ENCODE assay signal across 8 cellular contexts in the genomic region with DNA sequence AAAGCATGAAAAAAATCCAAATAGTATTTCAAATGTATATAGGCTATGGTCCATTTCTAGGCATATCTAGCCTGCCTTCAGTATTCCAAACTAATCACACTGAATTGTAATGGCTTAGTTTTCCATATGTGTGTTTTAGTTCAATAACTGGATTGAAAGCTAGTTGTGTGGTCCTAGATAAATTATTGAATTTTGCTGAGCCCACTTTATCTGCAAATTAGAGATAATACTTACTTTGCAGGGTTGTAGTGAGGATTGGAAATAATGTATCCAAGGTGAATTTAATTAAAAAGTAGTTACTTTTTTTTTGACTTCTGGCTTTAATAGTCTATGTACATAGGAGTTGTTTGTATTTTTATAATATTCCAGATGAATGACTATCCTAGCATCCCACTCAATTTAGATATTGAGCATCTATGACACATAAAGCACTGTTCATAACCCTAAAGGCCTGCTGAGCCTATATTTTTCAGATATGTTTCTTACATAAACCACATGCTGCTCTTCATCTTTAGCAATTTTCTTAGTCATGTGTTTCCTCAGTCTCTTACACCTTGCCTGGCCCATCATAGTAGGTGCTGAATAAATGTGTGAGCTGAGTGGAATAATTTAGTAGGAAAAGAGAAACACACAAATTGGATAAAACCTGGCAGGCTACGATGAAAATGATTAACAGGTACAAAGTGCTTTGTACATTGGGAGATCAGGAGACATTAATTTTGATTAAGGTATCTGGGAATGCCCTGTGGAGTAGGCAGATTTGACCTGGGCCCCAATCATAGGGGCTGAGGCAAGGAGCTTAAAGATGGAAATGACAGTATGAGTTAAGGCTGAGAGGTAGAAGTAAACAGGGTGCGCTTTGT. TPM values are rescaled to one million over a fixed set of nuclear protein-coding genes. Genes with fewer than 3 reads are reported as not detected.
A peak's percentile ranks its signal among the peaks of the same experiment; 100 is the strongest.
DNase-seq lines count a peak whose midpoint lies in the region; ATAC-seq and TF ChIP-seq lines count a peak whose summit lies in the region.

No MANE protein-coding gene starts in this region.

- no peak for TF ChIP-seq POLR2A in thyroid gland (IDR thresholded peaks at IDR 0.05)

- peak overlapping the region; percentile 55 for H3K27ac ChIP-seq in layer of hippocampus (ENCODE audit: low read depth, low read length)
- H3K27ac ChIP-seq in thyroid gland: peak overlapping the region; percentile 28 to 87 (median 74)

- DNase-seq in activated T-cell treated with anti-CD3 and anti-CD28 coated beads, Interleukin-2, amount 50 U/mL, for 24 hours: no peak
- no peak for DNase-seq in activated T-cell treated with anti-CD3 and anti-CD28 coated beads for 4 hours
- no peak for DNase-seq in thyroid gland
- DNase-seq in NCI-H146 treated with DMSO at 0.1 percent for 48 hours (lab: John Stamatoyannopoulos, UW; ENCODE audit: unreplicated experiment): no peak
- DNase-seq in GM20000 (ENCODE audit: low spot score): no peak

- H3K9me3 Mint-ChIP-seq in activated T-cell treated with anti-CD3 and anti-CD28 coated beads, Interleukin-2, amount 50 U/mL, for 24 hours: no peaks in the 10 kb centered on the region
- H3K9me3 Mint-ChIP-seq in activated naive CD4-positive, alpha-beta T cell treated with anti-CD3 and anti-CD28 coated beads, Interleukin-2, amount 50 U/mL, for 24 hours: no peaks in the 10 kb centered on the region

- H3K36me3 ChIP-seq in thyroid gland: no peaks in the 10 kb centered on the region

- intact Hi-C loops in thyroid gland (cut with DNase I): no loop called here

- no peaks in the 10 kb centered on the region for H3K9me3 ChIP-seq in thyroid gland

- H3K4me3 Mint-ChIP-seq in activated T-cell treated with anti-CD3 and anti-CD28 coated beads, Interleukin-2, amount 50 U/mL, for 24 hours: peak overlapping the region; percentile 84
- peak overlapping the region; percentile 94 for H3K4me3 Mint-ChIP-seq in activated naive CD4-positive, alpha-beta T cell treated with anti-CD3 and anti-CD28 coated beads, Interleukin-2, amount 50 U/mL, for 24 hours

- H3K27me3 ChIP-seq in layer of hippocampus (ENCODE audit: control insufficient read depth, insufficient read depth, low read length): no peaks in the 10 kb centered on the region
- no peaks in the 10 kb centered on the region for H3K27me3 ChIP-seq in thyroid gland

- H3K27ac Mint-ChIP-seq in activated T-cell treated with anti-CD3 and anti-CD28 coated beads, Interleukin-2, amount 50 U/mL, for 24 hours: peak overlapping the region; percentile 94
- peak overlapping the region; percentile 96 for H3K27ac Mint-ChIP-seq in activated naive CD4-positive, alpha-beta T cell treated with anti-CD3 and anti-CD28 coated beads, Interleukin-2, amount 50 U/mL, for 24 hours

- ATAC-seq in GM19351 (IDR thresholded peaks at IDR 0.05; ENCODE audit: unreplicated experiment): no peak

- peaks cover 4 to 13% of the 10 kb centered on the region in 2 donors for H3K4me1 ChIP-seq in thyroid gland

- H3K27me3 Mint-ChIP-seq in activated T-cell treated with anti-CD3 and anti-CD28 coated beads, Interleukin-2, amount 50 U/mL, for 24 hours: no peaks in the 10 kb centered on the region
- H3K27me3 Mint-ChIP-seq in activated naive CD4-positive, alpha-beta T cell treated with anti-CD3 and anti-CD28 coated beads, Interleukin-2, amount 50 U/mL, for 24 hours: no peaks in the 10 kb centered on the region

- H3K4me1 Mint-ChIP-seq in activated T-cell treated with anti-CD3 and anti-CD28 coated beads, Interleukin-2, amount 50 U/mL, for 24 hours (ENCODE audit: low read depth): peaks cover 55% of the 10 kb centered on the region
- H3K4me1 Mint-ChIP-seq in activated naive CD4-positive, alpha-beta T cell treated with anti-CD3 and anti-CD28 coated beads, Interleukin-2, amount 50 U/mL, for 24 hours: peaks cover 62% of the 10 kb centered on the region

- peak overlapping the region in 1 of 3 donors; percentile 71 for H3K4me3 ChIP-seq in thyroid gland (replicated peaks in 1 of 3)

- TF ChIP-seq CTCF in thyroid gland (IDR thresholded peaks at IDR 0.05) (no peak), GM20000 (IDR thresholded peaks at IDR 0.05; ENCODE audit: extremely low read depth, missing control alignments) (no peak)

- WGBS in thyroid gland, 2 donors: 64% methylated on average over 2 of the region's 2 CpGs

- peaks cover 10% of the 10 kb centered on the region for H3K36me3 Mint-ChIP-seq in activated T-cell treated with anti-CD3 and anti-CD28 coated beads, Interleukin-2, amount 50 U/mL, for 24 hours (ENCODE audit: low read depth)
- H3K36me3 Mint-ChIP-seq in activated naive CD4-positive, alpha-beta T cell treated with anti-CD3 and anti-CD28 coated beads, Interleukin-2, amount 50 U/mL, for 24 hours: no peaks in the 10 kb centered on the region

RNA-seq across cellular contexts. Expression of gene ATP23, which starts 1.1 kb away (rescaled TPM):
- total RNA-seq in thyroid gland: 10 to 100 TPM in 3 of 4 donors, 1 to 10 TPM in 1; 1.9 to 13.4 (median 11.1) TPM
